12 cellular contexts compared by ENCODE assay signal in genomic region chr5:57441557-57441956, GRCh38. TPM values are rescaled to one million over a fixed set of nuclear protein-coding genes. Genes with fewer than 3 reads are reported as not detected.
DNase-seq lines count a peak whose midpoint lies in the region; ATAC-seq and TF ChIP-seq lines count a peak whose summit lies in the region.
"Had no signal": no experiment of that assay in that cellular context is flagged by ENCODE, and none has a peak within 500 bp of the region (broad histone marks: within the 10 kb centered on the region; RNA-seq: fewer than 3 reads in every experiment).

No MANE protein-coding gene starts in this region.

- no peaks in the 10 kb centered on the region for H3K79me2 ChIP-seq in osteoblast (ENCODE audit: insufficient read depth, low read length)

- H3K9me3 ChIP-seq in osteoblast (ENCODE audit: low read depth, low read length): no peaks in the 10 kb centered on the region
- H3K9me3 ChIP-seq: HAP-1 had no signal

- DNase-seq in Daoy (ENCODE audit: low read depth) (peak; percentile 99), NB4 (ENCODE audit: low read depth) (peak; percentile 36), cardiac fibroblast (ENCODE audit: low read depth in 2 of 2) (peak; percentile 98 to 99), osteoblast (ENCODE audit: insufficient read length, low spot score, missing footprints) (peak; percentile 68), cerebellar nuclear complex (lab: John Stamatoyannopoulos, UW) (no peak), DMS153 (lab: John Stamatoyannopoulos, UW) (no peak)
- DNase-seq in stimulated activated CD4-positive, alpha-beta T cell treated with anti-CD3 and anti-CD28 coated beads, Interleukin-12 subunit alpha, Interleukin-12 subunit beta, amount 100 ng/mL, for 4 hours: no peak
- DNase-seq: activated effector memory CD4-positive, alpha-beta T cell treated with Interleukin-2 at 50 U/mL for 16 hours; T-helper 2 cell had no signal

- H3K4me3 ChIP-seq in NB4 (ENCODE audit: low read depth, low read length) (no peak overlapping the region), cardiac fibroblast (replicated peaks in 1 of 2; ENCODE audit: low read depth in 2 of 2, low read length in 2 of 2) (no peak overlapping the region), osteoblast (ENCODE audit: insufficient read depth, low read length) (no peak overlapping the region)
- H3K4me3 ChIP-seq: HAP-1 had no signal

- H2AFZ ChIP-seq in osteoblast (ENCODE audit: low read length): no peak overlapping the region

- no peaks in the 10 kb centered on the region for H3K36me3 ChIP-seq in osteoblast (ENCODE audit: insufficient read depth, low read length)
- H3K36me3 ChIP-seq: HAP-1 had no signal

- peak overlapping the region; percentile 59 for H3K4me2 ChIP-seq in osteoblast (ENCODE audit: insufficient read depth, low read length)

- H3K27ac ChIP-seq in osteoblast (ENCODE audit: low read depth, low read length): peak overlapping the region; percentile 95

- H3K27me3 ChIP-seq in osteoblast (ENCODE audit: insufficient read depth, low read length): no peaks in the 10 kb centered on the region

- TF ChIP-seq CTCF in NB4 (IDR thresholded peaks at IDR 0.05; ENCODE audit: low read depth, low read length) (no peak), cardiac fibroblast (IDR thresholded peaks at IDR 0.05; ENCODE audit: low read depth, low read length) (no peak), osteoblast (IDR thresholded peaks at IDR 0.05; ENCODE audit: extremely low read depth, low read depth, low read length) (no peak)

- no peak for TF ChIP-seq POLR2A in NB4 (IDR thresholded peaks at IDR 0.05; ENCODE audit: extremely low read depth, insufficient read length)

- H3K4me1 ChIP-seq in osteoblast (ENCODE audit: insufficient read depth, low read length): peaks cover 54% of the 10 kb centered on the region
- H3K4me1 ChIP-seq: HAP-1 had no signal

- no peak for ATAC-seq in HG02678 (IDR thresholded peaks at IDR 0.05; ENCODE audit: unreplicated experiment)

- H4K20me1 ChIP-seq in osteoblast (ENCODE audit: insufficient read depth, low read length): no peaks in the 10 kb centered on the region

RNA-seq across cellular contexts. Expression of gene ACTBL2, which starts 41.1 kb away (rescaled TPM):
- total RNA-seq in Daoy (2014; rRNA removed; shearing (Covaris generic)): 7.1 and 8.7 TPM in 2 replicates
- not detected in 2 replicates for total RNA-seq in osteoblast
- total RNA-seq: posterior vena cava had no signal

Comparison
In these comparisons a context has a peak if more than half of its experiments do, and no peak if none do; other contexts are left out.
1. DNase-seq: peak in Daoy (single experiment), NB4 (single experiment), cardiac fibroblast (2 of 2) and osteoblast (single experiment); none in stimulated activated CD4-positive, alpha-beta T cell treated with anti-CD3 and anti-CD28 coated beads, Interleukin-12 subunit alpha, Interleukin-12 subunit beta, amount 100 ng/mL, for 4 hours (single experiment), cerebellar nuclear complex (0 of 2) and DMS153 (single experiment).